Comparison of ENCODE assay signal across 1 cellular context in the genomic region with DNA sequence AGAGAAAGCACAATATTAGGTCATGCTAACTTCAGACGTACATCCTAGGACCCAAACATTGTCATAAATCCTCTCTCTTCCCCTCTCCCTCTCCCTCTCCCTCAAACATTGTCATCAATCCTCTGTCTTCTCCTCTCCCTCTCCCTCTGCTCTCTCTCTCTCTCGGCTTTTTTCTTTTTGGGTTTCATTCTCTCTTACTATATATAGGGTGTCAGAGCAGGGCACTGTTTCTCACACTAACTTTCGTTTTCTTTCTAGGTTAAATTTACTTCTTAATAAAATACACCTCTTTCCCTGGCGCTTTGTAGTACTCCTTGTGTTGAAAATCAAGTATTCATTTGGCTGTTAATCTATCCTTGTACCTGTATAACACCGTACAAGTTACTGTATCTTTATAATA.
TF ChIP-seq lines count a peak whose summit lies in the region.

No MANE protein-coding gene starts in this region.

TF ChIP-seq in HepG2, 621 proteins besides CTCF, POLR2A, EP300 and RAD21:
- no peak for TF ChIP-seq ZNF230 (CRISPR knock-in tag; IDR thresholded peaks at IDR 0.05)
- TF ChIP-seq HES4 (CRISPR knock-in tag; IDR thresholded peaks at IDR 0.05; ENCODE audit: borderline replicate concordance): no peak
- no peak for TF ChIP-seq WIZ (CRISPR knock-in tag; IDR thresholded peaks at IDR 0.05)
- TF ChIP-seq ZNF552 (CRISPR knock-in tag; IDR thresholded peaks at IDR 0.05; ENCODE audit: borderline replicate concordance): no peak
- peak; percentile 37 for TF ChIP-seq HNRNPK (IDR thresholded peaks at IDR 0.05; ENCODE audit: low read depth, low read length, poor library complexity, severe bottlenecking)
- TF ChIP-seq PPARG (CRISPR knock-in tag; conservative IDR thresholded peaks at IDR 0.05): no peak
TF ChIP-seq in HepG2: peak in this region for 1.
